ENCODE assay signal across 19 cellular contexts in the genomic region with DNA sequence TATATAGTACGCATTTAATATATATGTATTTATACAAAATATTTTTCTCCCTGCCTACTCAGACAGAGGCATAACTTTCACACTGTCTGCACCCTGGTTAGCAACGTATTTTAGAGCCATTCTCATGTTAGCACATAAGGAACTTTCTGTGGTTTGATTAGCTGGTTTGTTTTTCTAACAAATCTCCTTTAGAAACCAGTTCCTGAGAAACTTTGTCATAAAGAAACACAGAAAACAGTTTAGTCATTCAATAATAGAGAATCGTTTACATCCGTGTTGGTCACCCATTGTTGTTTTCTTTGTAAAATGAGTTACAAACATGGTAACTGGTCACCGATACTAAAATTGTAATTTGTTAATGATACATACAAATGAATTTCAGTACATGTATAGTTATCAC. TPM values are rescaled to one million over a fixed set of nuclear protein-coding genes. Genes with fewer than 3 reads are reported as not detected.
A peak's percentile ranks its signal among the peaks of the same experiment; 100 is the strongest.
DNase-seq lines count a peak whose midpoint lies in the region; ATAC-seq and TF ChIP-seq lines count a peak whose summit lies in the region.
"Had no signal": no experiment of that assay in that cellular context is flagged by ENCODE, and none has a peak within 500 bp of the region (broad histone marks: within the 10 kb centered on the region; RNA-seq: fewer than 3 reads in every experiment).

No MANE protein-coding gene starts in this region.

- no peak overlapping the region for H3K4me3 ChIP-seq in SJCRH30
- H3K4me3 ChIP-seq: SK-N-MC had no signal

- H3K27me3 Mint-ChIP-seq in activated T-cell treated with anti-CD3 and anti-CD28 coated beads, Interleukin-2, amount 50 U/mL, for 72 hours (ENCODE audit: low read depth), result no peaks in the 10 kb centered on the region
- H3K27me3 Mint-ChIP-seq in type B pancreatic cell, result peaks cover 4% of the 10 kb centered on the region

- H3K27ac ChIP-seq in SJCRH30, result no peak overlapping the region
- H3K27ac ChIP-seq: SK-N-MC had no signal

- peak; percentile 71 to 80 for ATAC-seq in activated T-cell treated with anti-CD3 and anti-CD28 coated beads, Interleukin-2, amount 50 U/mL, for 72 hours (replicated peaks in 1 of 2)
- ATAC-seq in HG02610 (IDR thresholded peaks at IDR 0.05; ENCODE audit: unreplicated experiment) (peak; percentile 87), HG03457 (IDR thresholded peaks at IDR 0.05; ENCODE audit: unreplicated experiment) (peak; percentile 55)
- peak; percentile 94 for ATAC-seq in stimulated activated effector memory CD8-positive, alpha-beta T cell treated with anti-CD3 and anti-CD28 coated beads, Interleukin-12 subunit alpha, Interleukin-12 subunit beta, amount 100 ng/mL, for 72 hours
- ATAC-seq: naive thymus-derived CD8-positive, alpha-beta T cell; stimulated activated memory B cell treated with anti-CD40 and anti-IgM and Interleukin-4, amounts not matched to agents 10 μg/mL and 1 μg/mL and 100 μg/mL, for 72 hours had no signal

- no peak for TF ChIP-seq CTCF in type B pancreatic cell (conservative IDR thresholded peaks at IDR 0.05)

- H3K36me3 Mint-ChIP-seq in activated T-cell treated with anti-CD3 and anti-CD28 coated beads, Interleukin-2, amount 50 U/mL, for 72 hours (ENCODE audit: insufficient read depth in 2 of 2), result no peaks in the 10 kb centered on the region
- no peaks in the 10 kb centered on the region for H3K36me3 Mint-ChIP-seq in stimulated activated effector memory CD8-positive, alpha-beta T cell treated with anti-CD3 and anti-CD28 coated beads, Interleukin-12 subunit alpha, Interleukin-12 subunit beta, amount 100 ng/mL, for 72 hours
- H3K36me3 Mint-ChIP-seq in type B pancreatic cell, result no peaks in the 10 kb centered on the region
- H3K36me3 Mint-ChIP-seq: naive thymus-derived CD8-positive, alpha-beta T cell had no signal

- no peaks in the 10 kb centered on the region for H3K4me1 ChIP-seq in SJCRH30

- no peaks in the 10 kb centered on the region for H3K27me3 ChIP-seq in SJCRH30

- H3K9me3 Mint-ChIP-seq in activated T-cell treated with anti-CD3 and anti-CD28 coated beads, Interleukin-2, amount 50 U/mL, for 72 hours, result no peaks in the 10 kb centered on the region
- H3K9me3 Mint-ChIP-seq in stimulated activated effector memory CD8-positive, alpha-beta T cell treated with anti-CD3 and anti-CD28 coated beads, Interleukin-12 subunit alpha, Interleukin-12 subunit beta, amount 100 ng/mL, for 72 hours, result no peaks in the 10 kb centered on the region
- no peaks in the 10 kb centered on the region for H3K9me3 Mint-ChIP-seq in type B pancreatic cell
- H3K9me3 Mint-ChIP-seq: naive thymus-derived CD8-positive, alpha-beta T cell; stimulated activated memory B cell treated with anti-CD40 and anti-IgM and Interleukin-4, amounts not matched to agents 10 μg/mL and 1 μg/mL and 100 μg/mL, for 72 hours had no signal

- H3K4me1 Mint-ChIP-seq in activated T-cell treated with anti-CD3 and anti-CD28 coated beads, Interleukin-2, amount 50 U/mL, for 72 hours (ENCODE audit: low read depth), result peaks cover 15% of the 10 kb centered on the region
- H3K4me1 Mint-ChIP-seq in stimulated activated effector memory CD8-positive, alpha-beta T cell treated with anti-CD3 and anti-CD28 coated beads, Interleukin-12 subunit alpha, Interleukin-12 subunit beta, amount 100 ng/mL, for 72 hours, result peaks cover 31% of the 10 kb centered on the region
- no peaks in the 10 kb centered on the region for H3K4me1 Mint-ChIP-seq in type B pancreatic cell (ENCODE audit: unreplicated experiment)

- peak overlapping the region in 1 of 2 donors; percentile 50 for H3K4me3 Mint-ChIP-seq in activated T-cell treated with anti-CD3 and anti-CD28 coated beads, Interleukin-2, amount 50 U/mL, for 72 hours
- peak overlapping the region; percentile 20 for H3K4me3 Mint-ChIP-seq in stimulated activated effector memory CD8-positive, alpha-beta T cell treated with anti-CD3 and anti-CD28 coated beads, Interleukin-12 subunit alpha, Interleukin-12 subunit beta, amount 100 ng/mL, for 72 hours
- no peak overlapping the region for H3K4me3 Mint-ChIP-seq in type B pancreatic cell
- H3K4me3 Mint-ChIP-seq: naive thymus-derived CD8-positive, alpha-beta T cell; stimulated activated memory B cell treated with anti-CD40 and anti-IgM and Interleukin-4, amounts not matched to agents 10 μg/mL and 1 μg/mL and 100 μg/mL, for 72 hours had no signal

- H3K27ac Mint-ChIP-seq in activated T-cell treated with anti-CD3 and anti-CD28 coated beads, Interleukin-2, amount 50 U/mL, for 72 hours, result no peak overlapping the region
- H3K27ac Mint-ChIP-seq in stimulated activated effector memory CD8-positive, alpha-beta T cell treated with anti-CD3 and anti-CD28 coated beads, Interleukin-12 subunit alpha, Interleukin-12 subunit beta, amount 100 ng/mL, for 72 hours, result peak overlapping the region; percentile 85
- no peak overlapping the region for H3K27ac Mint-ChIP-seq in type B pancreatic cell
- H3K27ac Mint-ChIP-seq: stimulated activated memory B cell treated with anti-CD40 and anti-IgM and Interleukin-4, amounts not matched to agents 10 μg/mL and 1 μg/mL and 100 μg/mL, for 72 hours had no signal

- no peaks in the 10 kb centered on the region for H3K36me3 ChIP-seq in SJCRH30

- DNase-seq in activated T-cell treated with anti-CD3 and anti-CD28 coated beads, Interleukin-2, amount 50 U/mL, for 72 hours, result no peak
- DNase-seq in activated T-cell treated with anti-CD3 and anti-CD28 coated beads, Interleukin-2, amount 50 U/mL, for 48 hours, result no peak
- no peak for DNase-seq in stimulated activated effector memory CD8-positive, alpha-beta T cell treated with anti-CD3 and anti-CD28 coated beads, Interleukin-12 subunit alpha, Interleukin-12 subunit beta, amount 100 ng/mL, for 72 hours (ENCODE audit: low spot score in 2 of 2)
- no peak for DNase-seq in SHP77 treated with DMSO at 0.1 percent for 48 hours (lab: John Stamatoyannopoulos, UW)
- DNase-seq in SJCRH30, result no peak
- DNase-seq in type B pancreatic cell (ENCODE audit: extremely low spot score, unreplicated experiment), result no peak
- DNase-seq: activated CD4-positive, alpha-beta T cell treated with anti-CD3 and anti-CD28 coated beads for 48 hours; anterior cingulate cortex; DMS53; erythroblast; Karpas-422; naive thymus-derived CD8-positive, alpha-beta T cell; NCI-H69; stimulated activated CD4-positive, alpha-beta T cell treated with anti-CD3 and anti-CD28 coated beads, Interleukin-12 subunit alpha, Interleukin-12 subunit beta, amount 100 ng/mL, for 4 hours had no signal

- H3K9me3 ChIP-seq in SJCRH30 (replicated peaks), result no peaks in the 10 kb centered on the region

RNA-seq across cellular contexts. Expression of a gene that starts 5.9 kb away (rescaled TPM):
- total RNA-seq in activated T-cell treated with anti-CD3 and anti-CD28 coated beads, Interleukin-2, amount 50 U/mL, for 72 hours, result 10 to 100 TPM; 38.0 to 38.9 TPM
- total RNA-seq in SJCRH30 (2014; rRNA removed; shearing (Covaris generic)), result 88.9 and 93.4 TPM in 2 replicates
- 79.2 and 103 TPM in 2 replicates for total RNA-seq in type B pancreatic cell (ENCODE audit: low replicate concordance)

RNA-seq across cellular contexts. Expression of a gene that starts 10.2 kb away (rescaled TPM):
- total RNA-seq in activated T-cell treated with anti-CD3 and anti-CD28 coated beads, Interleukin-2, amount 50 U/mL, for 72 hours, result 1 to 10 TPM in 1 of 2 donors, under 1 TPM in 1; 0.24 to 1.9 TPM
- not detected in 2 replicates for total RNA-seq in SJCRH30 (2014; rRNA removed; shearing (Covaris generic))
- total RNA-seq in type B pancreatic cell (ENCODE audit: low replicate concordance), result 0.58 TPM in 1 of 2 replicates, not detected in the other
- total RNA-seq: A673 had no signal

RNA-seq across cellular contexts. Expression of a gene that starts 25.5 kb away (rescaled TPM):
- 1 to 10 TPM; 5.8 to 7.0 TPM for total RNA-seq in activated T-cell treated with anti-CD3 and anti-CD28 coated beads, Interleukin-2, amount 50 U/mL, for 72 hours
- total RNA-seq in SJCRH30 (2014; rRNA removed; shearing (Covaris generic)), result 1.8 and 2.7 TPM in 2 replicates
- total RNA-seq in type B pancreatic cell (ENCODE audit: low replicate concordance), result 6.1 and 9.6 TPM in 2 replicates

RNA-seq across cellular contexts. Expression of a gene that starts 25.8 kb away (rescaled TPM):
- 100 to 1,000 TPM; 135 to 136 TPM for total RNA-seq in activated T-cell treated with anti-CD3 and anti-CD28 coated beads, Interleukin-2, amount 50 U/mL, for 72 hours
- 12.7 and 15.6 TPM in 2 replicates for total RNA-seq in SJCRH30 (2014; rRNA removed; shearing (Covaris generic))
- total RNA-seq in type B pancreatic cell (ENCODE audit: low replicate concordance), result 31.6 and 36.8 TPM in 2 replicates

RNA-seq across cellular contexts. Expression of a gene that starts 58.4 kb away (rescaled TPM):
- total RNA-seq in activated T-cell treated with anti-CD3 and anti-CD28 coated beads, Interleukin-2, amount 50 U/mL, for 72 hours, result 10 to 100 TPM; 14.2 to 15.5 TPM
- 2.1 and 2.2 TPM in 2 replicates for total RNA-seq in SJCRH30 (2014; rRNA removed; shearing (Covaris generic))
- 28.0 and 28.9 TPM in 2 replicates for total RNA-seq in type B pancreatic cell (ENCODE audit: low replicate concordance)
